ENCODE assay signal across 11 cellular contexts in the genomic region with DNA sequence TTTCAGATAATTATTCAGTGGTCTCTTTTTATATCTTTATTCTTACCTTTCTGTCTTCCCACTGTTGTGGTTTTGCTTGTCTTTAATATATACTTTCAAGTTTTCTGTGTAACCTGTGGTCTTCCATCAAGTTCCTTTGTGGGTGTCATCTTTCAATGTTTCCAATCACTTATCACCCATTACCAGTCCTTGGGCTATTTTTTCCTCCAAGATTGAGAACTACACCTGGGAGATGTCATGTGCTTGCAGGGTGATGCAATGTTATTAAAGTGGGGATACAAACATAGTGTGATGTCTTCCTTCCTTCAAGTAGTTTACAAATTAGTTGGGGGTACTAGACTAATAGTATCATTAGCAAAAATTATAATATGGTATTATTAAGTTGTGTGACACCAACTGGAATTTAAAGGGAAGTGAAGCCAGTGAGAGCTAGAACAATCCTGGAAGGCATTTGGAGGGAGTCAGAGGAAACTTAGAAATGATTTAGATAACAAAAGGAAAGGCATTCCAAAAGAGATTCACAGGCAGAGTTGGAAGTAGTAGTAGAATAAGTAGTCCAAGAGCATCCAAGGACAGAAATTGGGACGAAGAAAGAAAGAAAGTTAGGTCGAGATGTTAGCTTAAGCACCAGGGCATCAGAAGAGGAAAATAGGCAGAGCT. TPM values are rescaled to one million over a fixed set of nuclear protein-coding genes. Genes with fewer than 3 reads are reported as not detected.
DNase-seq lines count a peak whose midpoint lies in the region; ATAC-seq and TF ChIP-seq lines count a peak whose summit lies in the region.
"Had no signal": no experiment of that assay in that cellular context is flagged by ENCODE, and none has a peak within 500 bp of the region (broad histone marks: within the 10 kb centered on the region; RNA-seq: fewer than 3 reads in every experiment).

No MANE protein-coding gene starts in this region.

- peak overlapping the region; percentile 94 for H3K4me3 Mint-ChIP-seq in activated T-cell treated with anti-CD3 and anti-CD28 coated beads, Interleukin-2, amount 50 U/mL, for 24 hours
- H3K4me3 Mint-ChIP-seq in stimulated activated effector memory CD8-positive, alpha-beta T cell treated with anti-CD3 and anti-CD28 coated beads, Interleukin-12 subunit alpha, Interleukin-12 subunit beta, amount 100 ng/mL, for 72 hours = peak overlapping the region; percentile 82

- peak overlapping the region; percentile 52 for H3K4me2 ChIP-seq in fibroblast of lung (ENCODE audit: extremely low read depth, insufficient read depth, low read length)

- H3K36me3 ChIP-seq in fibroblast of lung (ENCODE audit: control insufficient read depth, insufficient read depth, low read length) (no peaks in the 10 kb centered on the region), testis (ENCODE audit: low read depth, missing control alignments) (no peaks in the 10 kb centered on the region)

- intact Hi-C loops in testis (cut with DNase I; ENCODE audit: low total_unique reads) = no loop called here
- intact Hi-C loops in Right ventricle myocardium superior (cut with DNase I) = loop anchor here (10.0 kb wide), 1 partner anchor 136 kb away; no protein-coding TSS in a partner anchor

- H3K27ac Mint-ChIP-seq in activated T-cell treated with anti-CD3 and anti-CD28 coated beads, Interleukin-2, amount 50 U/mL, for 24 hours = peak overlapping the region; percentile 65
- H3K27ac Mint-ChIP-seq in stimulated activated effector memory CD8-positive, alpha-beta T cell treated with anti-CD3 and anti-CD28 coated beads, Interleukin-12 subunit alpha, Interleukin-12 subunit beta, amount 100 ng/mL, for 72 hours = no peak overlapping the region

- H3K9me3 ChIP-seq in fibroblast of lung (ENCODE audit: control insufficient read depth, insufficient read depth, low read depth, low read length) (no peaks in the 10 kb centered on the region), testis (no peaks in the 10 kb centered on the region)

- H3K79me2 ChIP-seq in fibroblast of lung (ENCODE audit: control insufficient read depth, insufficient read depth, low read length) = peaks cover 64% of the 10 kb centered on the region

- TF ChIP-seq CTCF in fibroblast of lung (conservative IDR thresholded peaks at IDR 0.05 in 1 of 2, IDR thresholded peaks at IDR 0.05 in 1 of 2; ENCODE audit: low read depth in 1 of 2, low read length in 2 of 2) (no peak), testis (IDR thresholded peaks at IDR 0.05) (no peak)

- peaks cover 7% of the 10 kb centered on the region for H3K9me3 Mint-ChIP-seq in activated T-cell treated with anti-CD3 and anti-CD28 coated beads, Interleukin-2, amount 50 U/mL, for 24 hours
- H3K9me3 Mint-ChIP-seq in stimulated activated effector memory CD8-positive, alpha-beta T cell treated with anti-CD3 and anti-CD28 coated beads, Interleukin-12 subunit alpha, Interleukin-12 subunit beta, amount 100 ng/mL, for 72 hours = peaks cover 6% of the 10 kb centered on the region

- TF ChIP-seq POLR2A in testis (IDR thresholded peaks at IDR 0.05) = no peak

- no peak overlapping the region for H3K9ac ChIP-seq in fibroblast of lung (ENCODE audit: insufficient read depth, low read length)

- no peaks in the 10 kb centered on the region for H3K27me3 ChIP-seq in fibroblast of lung (ENCODE audit: control insufficient read depth, insufficient read depth, low read length)
- no peaks in the 10 kb centered on the region for H3K27me3 ChIP-seq in testis

- no peaks in the 10 kb centered on the region for H4K20me1 ChIP-seq in fibroblast of lung (ENCODE audit: control insufficient read depth, extremely low read depth, insufficient read depth, low read length)

- H3K4me3 ChIP-seq in fibroblast of lung (replicated peaks in 1 of 4; ENCODE audit: control extremely low read depth in 1 of 4, insufficient read depth in 1 of 4, low read depth in 3 of 4, low read length in 4 of 4) (peak overlapping the region in 1 of 4 experiments; percentile 92), testis (no peak overlapping the region)

- peaks cover 36% of the 10 kb centered on the region for H3K36me3 Mint-ChIP-seq in activated T-cell treated with anti-CD3 and anti-CD28 coated beads, Interleukin-2, amount 50 U/mL, for 24 hours (ENCODE audit: low read depth)
- H3K36me3 Mint-ChIP-seq in stimulated activated effector memory CD8-positive, alpha-beta T cell treated with anti-CD3 and anti-CD28 coated beads, Interleukin-12 subunit alpha, Interleukin-12 subunit beta, amount 100 ng/mL, for 72 hours = peaks cover 23% of the 10 kb centered on the region

- H3K4me1 Mint-ChIP-seq in activated T-cell treated with anti-CD3 and anti-CD28 coated beads, Interleukin-2, amount 50 U/mL, for 24 hours (ENCODE audit: low read depth) = peaks cover 58% of the 10 kb centered on the region
- H3K4me1 Mint-ChIP-seq in stimulated activated effector memory CD8-positive, alpha-beta T cell treated with anti-CD3 and anti-CD28 coated beads, Interleukin-12 subunit alpha, Interleukin-12 subunit beta, amount 100 ng/mL, for 72 hours = peaks cover 31% of the 10 kb centered on the region

- peaks cover 2% of the 10 kb centered on the region for H3K4me1 ChIP-seq in fibroblast of lung (ENCODE audit: control insufficient read depth, extremely low read depth, insufficient read depth, low read length)
- peaks cover 13% of the 10 kb centered on the region for H3K4me1 ChIP-seq in testis

- no peak for ATAC-seq in stimulated activated effector memory CD8-positive, alpha-beta T cell treated with anti-CD3 and anti-CD28 coated beads, Interleukin-12 subunit alpha, Interleukin-12 subunit beta, amount 100 ng/mL, for 72 hours
- no peak for ATAC-seq in Right ventricle myocardium superior (ENCODE audit: poor library complexity)
- ATAC-seq: esophagus mucosa had no signal

- H3K27ac ChIP-seq in fibroblast of lung (ENCODE audit: insufficient read depth, low read length) (no peak overlapping the region), testis (no peak overlapping the region)
- H3K27ac ChIP-seq: C4-2B had no signal

- H2AFZ ChIP-seq in fibroblast of lung (ENCODE audit: low read length) = no peak overlapping the region

- no peak for DNase-seq in activated T-cell treated with anti-CD3 and anti-CD28 coated beads, Interleukin-2, amount 50 U/mL, for 24 hours
- DNase-seq in activated T-cell treated with anti-CD3 and anti-CD28 coated beads, Interleukin-2, amount 50 U/mL, for 48 hours = no peak
- DNase-seq in NCI-H69 (lab: John Stamatoyannopoulos, UW) (peak; percentile 1), fibroblast of lung (ENCODE audit: low read depth in 2 of 2) (peak in 1 of 2 donors; percentile 27), testis (no peak), Right ventricle myocardium superior (no peak), islet precursor cell (no peak)
- DNase-seq in stimulated activated effector memory CD8-positive, alpha-beta T cell treated with anti-CD3 and anti-CD28 coated beads, Interleukin-12 subunit alpha, Interleukin-12 subunit beta, amount 100 ng/mL, for 72 hours (ENCODE audit: low spot score in 2 of 2) = no peak
- DNase-seq: NCI-H1694 had no signal

- 49 to 69% methylated on average over 2 of the region's 2 CpGs for WGBS in testis, 2 donors

- H3K27me3 Mint-ChIP-seq in activated T-cell treated with anti-CD3 and anti-CD28 coated beads, Interleukin-2, amount 50 U/mL, for 24 hours = no peaks in the 10 kb centered on the region

RNA-seq across cellular contexts. Expression of gene FNDC3A, which starts 3.4 kb away (rescaled TPM):
- total RNA-seq in fibroblast of lung (54.2 and 79.4 TPM in 2 replicates), testis (10 to 100 TPM; 75.0 to 77.3 TPM), Right ventricle myocardium superior (16.9 TPM)
- polyA plus RNA-seq in fibroblast of lung (44.7 and 48.6 TPM in 2 replicates), testis (ENCODE audit: insufficient read depth, low read depth, low replicate concordance) (52.5 TPM)
- 20.2 and 21.3 TPM in 2 replicates for polyA plus RNA-seq in fibroblast of lung (2012)
- polyA minus RNA-seq in fibroblast of lung (ENCODE audit: low replicate concordance) = 42.1 and 54.1 TPM in 2 replicates
